Comparison of ENCODE assay signal across 11 cellular contexts in genomic region chr16:73289232-73289631, GRCh38.
DNase-seq lines count a peak whose midpoint lies in the region; ATAC-seq and FAIRE-seq lines count a peak whose summit lies in the region.
"Had no signal": no experiment of that assay in that cellular context is flagged by ENCODE, and none has a peak within 500 bp of the region (broad histone marks: within the 10 kb centered on the region; RNA-seq: fewer than 3 reads in every experiment).

No MANE protein-coding gene starts in this region.

- no peak for DNase-seq in NCI-H524 treated with DMSO at 0.1 percent for 48 hours (lab: John Stamatoyannopoulos, UW)
- DNase-seq in kidney glomerular epithelial cell (lab: John Stamatoyannopoulos, UW), result no peak
- no peak for DNase-seq in activated CD4-positive, alpha-beta T cell treated with anti-CD3 and anti-CD28 coated beads for 4 hours
- no peak for DNase-seq in urothelium cell line (ENCODE audit: low spot score)
- DNase-seq: left colon, NCI-H187, Peyer's patch had no signal

- ATAC-seq in GM18498 (IDR thresholded peaks at IDR 0.05; ENCODE audit: unreplicated experiment), result peak; percentile 86
- peak; percentile 89 for ATAC-seq in GM19397 (IDR thresholded peaks at IDR 0.05; ENCODE audit: unreplicated experiment)
- peak; percentile 87 for ATAC-seq in HG02798 (IDR thresholded peaks at IDR 0.05; ENCODE audit: poor library complexity, unreplicated experiment)
- ATAC-seq in HG03460 (IDR thresholded peaks at IDR 0.05; ENCODE audit: unreplicated experiment), result peak; percentile 87
- ATAC-seq: left colon had no signal

- no peak for FAIRE-seq in urothelium cell line (lab: Jason Lieb, UNC)
